ENCODE assay signal across 3 cellular contexts in the genomic region with DNA sequence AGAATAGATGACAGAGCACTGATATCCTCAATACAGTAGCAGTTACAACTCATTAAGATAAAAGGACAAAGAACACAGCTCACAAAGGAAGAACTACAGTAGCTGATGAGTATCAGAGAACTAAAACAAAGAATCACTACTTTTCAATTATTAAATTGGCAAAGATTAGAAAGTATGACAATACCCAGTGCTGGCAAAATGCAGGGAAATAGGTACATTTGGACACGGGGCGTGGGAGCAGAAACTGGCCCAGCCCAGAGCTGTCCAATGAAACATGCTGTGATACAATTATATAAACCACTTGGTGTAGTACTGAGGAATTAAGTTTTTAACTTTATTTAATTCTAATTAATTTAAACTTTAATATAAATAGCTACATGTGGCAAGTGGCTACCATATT.
"Had no signal": no experiment of that assay in that cellular context is flagged by ENCODE, and none has a peak within 500 bp of the region (broad histone marks: within the 10 kb centered on the region; RNA-seq: fewer than 3 reads in every experiment).

No MANE protein-coding gene starts in this region.

- H3K4me3 ChIP-seq: GM12878 had no signal

- ATAC-seq: GM12878 had no signal

- DNase-seq: GDM1, GF-D8 had no signal
